In the genomic region with DNA sequence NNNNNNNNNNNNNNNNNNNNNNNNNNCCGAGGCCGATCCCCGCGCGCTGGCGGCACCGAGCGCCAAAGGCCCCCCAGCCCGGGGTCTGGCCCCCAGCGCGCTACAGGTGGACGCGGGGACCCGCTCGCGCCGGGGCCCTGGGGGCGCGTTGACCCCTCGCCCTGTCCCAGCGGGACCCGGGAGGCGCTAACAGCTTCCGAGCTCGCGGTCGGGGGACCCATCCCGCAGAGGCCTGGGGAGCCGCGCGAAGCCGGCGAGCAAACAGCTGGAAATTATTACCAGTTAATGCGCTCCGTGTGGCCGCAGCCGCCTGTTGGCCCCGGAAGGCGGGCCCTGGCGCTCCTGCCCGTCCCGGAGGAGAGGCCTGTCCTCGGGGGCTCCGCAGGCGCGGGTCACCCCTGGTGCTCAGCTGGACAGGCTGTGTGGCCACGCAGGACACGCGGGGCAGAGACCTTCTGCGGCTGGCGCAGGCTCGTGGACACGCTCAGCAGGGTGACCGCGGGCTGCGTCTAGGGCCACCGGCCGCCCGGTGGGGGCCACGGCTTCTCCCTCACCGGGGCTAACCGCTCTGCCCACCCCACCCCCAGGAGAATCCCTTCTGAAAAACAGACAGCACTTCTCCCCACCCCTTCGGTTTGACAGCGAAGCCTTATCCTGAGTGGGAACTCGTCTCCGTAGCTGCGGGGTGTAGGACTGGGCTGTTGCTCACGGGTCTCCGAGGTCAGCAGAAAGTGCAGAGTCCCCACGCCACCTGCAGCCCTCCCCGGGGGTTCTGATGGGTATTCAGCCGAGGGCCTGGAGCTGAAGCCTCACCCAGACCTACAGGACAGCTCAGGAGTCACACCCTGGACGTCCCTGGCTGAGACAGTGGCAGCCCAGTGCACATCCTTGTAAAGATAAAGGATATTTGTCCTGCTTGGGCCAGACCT, we compare ENCODE assay signal across 1 cellular context.
TF ChIP-seq lines count a peak whose summit lies in the region.

No MANE protein-coding gene starts in this region.

TF ChIP-seq in HepG2, 621 proteins besides CTCF, POLR2A, EP300 and RAD21 (continued from another document and continues in another):
- TF ChIP-seq, protein P1, sequence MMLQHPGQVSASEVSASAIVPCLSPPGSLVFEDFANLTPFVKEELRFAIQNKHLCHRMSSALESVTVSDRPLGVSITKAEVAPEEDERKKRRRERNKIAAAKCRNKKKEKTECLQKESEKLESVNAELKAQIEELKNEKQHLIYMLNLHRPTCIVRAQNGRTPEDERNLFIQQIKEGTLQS (CRISPR knock-in tag; IDR thresholded peaks at IDR 0.05): no peak
- TF ChIP-seq NPAS2 (CRISPR knock-in tag; IDR thresholded peaks at IDR 0.05; ENCODE audit: borderline replicate concordance) (no peak), JUND (CRISPR knock-in tag; IDR thresholded peaks at IDR 0.05) (no peak), U2AF1 (optimal IDR thresholded peaks at IDR 0.05; ENCODE audit: low read depth, low read length) (no peak), BCL6 (CRISPR knock-in tag; IDR thresholded peaks at IDR 0.05) (no peak), ZNF781 (CRISPR knock-in tag; IDR thresholded peaks at IDR 0.05; ENCODE audit: borderline replicate concordance, not compliant biosample characterization) (no peak), ARNT2 (CRISPR knock-in tag; IDR thresholded peaks at IDR 0.05; ENCODE audit: low read depth) (no peak), NFATC3 (CRISPR knock-in tag; IDR thresholded peaks at IDR 0.05) (no peak), ZNF205 (CRISPR knock-in tag; IDR thresholded peaks at IDR 0.05) (peak; percentile 46; the same call in 1 of the 2 replicates), AGO1 (IDR thresholded peaks at IDR 0.05; ENCODE audit: low read depth, low read length, poor library complexity, severe bottlenecking) (no peak), ZNF367 (CRISPR knock-in tag; IDR thresholded peaks at IDR 0.05; ENCODE audit: borderline replicate concordance) (no peak), PCBP2 (optimal IDR thresholded peaks at IDR 0.05; ENCODE audit: low read depth, low read length, poor library complexity, severe bottlenecking) (no peak), HOXA3 (CRISPR knock-in tag; IDR thresholded peaks at IDR 0.05) (no peak), TCF7 (IDR thresholded peaks at IDR 0.05; ENCODE audit: low read depth) (no peak), JARID2 (CRISPR knock-in tag; IDR thresholded peaks at IDR 0.05; ENCODE audit: insufficient replicate concordance) (no peak), TMF1 (CRISPR knock-in tag; IDR thresholded peaks at IDR 0.05; ENCODE audit: low read depth) (no peak), NFE2 (CRISPR knock-in tag; IDR thresholded peaks at IDR 0.05) (no peak), CBFB (CRISPR knock-in tag; IDR thresholded peaks at IDR 0.05) (no peak), ZFP1 (CRISPR knock-in tag; IDR thresholded peaks at IDR 0.05) (no peak), SIX4 (CRISPR knock-in tag; IDR thresholded peaks at IDR 0.05) (no peak), ERF (CRISPR knock-in tag; IDR thresholded peaks at IDR 0.05) (0 out of 2 replicates have a peak, but pooled peaks have one; percentile 18), AHR (CRISPR knock-in tag; IDR thresholded peaks at IDR 0.05) (no peak), JDP2 (CRISPR knock-in tag; IDR thresholded peaks at IDR 0.05; ENCODE audit: borderline replicate concordance) (no peak), YEATS4 (CRISPR knock-in tag; IDR thresholded peaks at IDR 0.05; ENCODE audit: borderline replicate concordance) (peak; percentile 39; the same call in 1 of the 2 replicates), SIN3A (IDR thresholded peaks at IDR 0.05; ENCODE audit: borderline replicate concordance, low read depth, low read length) (peak; percentile 55; the same call in 1 of the 2 replicates), ZNF335 (CRISPR knock-in tag; IDR thresholded peaks at IDR 0.05) (no peak), JUNB (CRISPR knock-in tag; IDR thresholded peaks at IDR 0.05; ENCODE audit: borderline replicate concordance) (no peak), GLI4 (CRISPR knock-in tag; IDR thresholded peaks at IDR 0.05; ENCODE audit: borderline replicate concordance) (no peak; the same call in 1 of the 2 replicates), HHEX (CRISPR knock-in tag; IDR thresholded peaks at IDR 0.05) (no peak), RARA (CRISPR knock-in tag; IDR thresholded peaks at IDR 0.05) (no peak)
- TF ChIP-seq, protein P2, sequence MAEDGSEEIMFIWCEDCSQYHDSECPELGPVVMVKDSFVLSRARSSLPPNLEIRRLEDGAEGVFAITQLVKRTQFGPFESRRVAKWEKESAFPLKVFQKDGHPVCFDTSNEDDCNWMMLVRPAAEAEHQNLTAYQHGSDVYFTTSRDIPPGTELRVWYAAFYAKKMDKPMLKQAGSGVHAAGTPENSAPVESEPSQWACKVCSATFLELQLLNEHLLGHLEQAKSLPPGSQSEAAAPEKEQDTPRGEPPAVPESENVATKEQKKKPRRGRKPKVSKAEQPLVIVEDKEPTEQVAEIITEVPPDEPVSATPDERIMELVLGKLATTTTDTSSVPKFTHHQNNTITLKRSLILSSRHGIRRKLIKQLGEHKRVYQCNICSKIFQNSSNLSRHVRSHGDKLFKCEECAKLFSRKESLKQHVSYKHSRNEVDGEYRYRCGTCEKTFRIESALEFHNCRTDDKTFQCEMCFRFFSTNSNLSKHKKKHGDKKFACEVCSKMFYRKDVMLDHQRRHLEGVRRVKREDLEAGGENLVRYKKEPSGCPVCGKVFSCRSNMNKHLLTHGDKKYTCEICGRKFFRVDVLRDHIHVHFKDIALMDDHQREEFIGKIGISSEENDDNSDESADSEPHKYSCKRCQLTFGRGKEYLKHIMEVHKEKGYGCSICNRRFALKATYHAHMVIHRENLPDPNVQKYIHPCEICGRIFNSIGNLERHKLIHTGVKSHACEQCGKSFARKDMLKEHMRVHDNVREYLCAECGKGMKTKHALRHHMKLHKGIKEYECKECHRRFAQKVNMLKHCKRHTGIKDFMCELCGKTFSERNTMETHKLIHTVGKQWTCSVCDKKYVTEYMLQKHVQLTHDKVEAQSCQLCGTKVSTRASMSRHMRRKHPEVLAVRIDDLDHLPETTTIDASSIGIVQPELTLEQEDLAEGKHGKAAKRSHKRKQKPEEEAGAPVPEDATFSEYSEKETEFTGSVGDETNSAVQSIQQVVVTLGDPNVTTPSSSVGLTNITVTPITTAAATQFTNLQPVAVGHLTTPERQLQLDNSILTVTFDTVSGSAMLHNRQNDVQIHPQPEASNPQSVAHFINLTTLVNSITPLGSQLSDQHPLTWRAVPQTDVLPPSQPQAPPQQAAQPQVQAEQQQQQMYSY (CRISPR knock-in tag; IDR thresholded peaks at IDR 0.05): no peak
- TF ChIP-seq, protein P3, sequence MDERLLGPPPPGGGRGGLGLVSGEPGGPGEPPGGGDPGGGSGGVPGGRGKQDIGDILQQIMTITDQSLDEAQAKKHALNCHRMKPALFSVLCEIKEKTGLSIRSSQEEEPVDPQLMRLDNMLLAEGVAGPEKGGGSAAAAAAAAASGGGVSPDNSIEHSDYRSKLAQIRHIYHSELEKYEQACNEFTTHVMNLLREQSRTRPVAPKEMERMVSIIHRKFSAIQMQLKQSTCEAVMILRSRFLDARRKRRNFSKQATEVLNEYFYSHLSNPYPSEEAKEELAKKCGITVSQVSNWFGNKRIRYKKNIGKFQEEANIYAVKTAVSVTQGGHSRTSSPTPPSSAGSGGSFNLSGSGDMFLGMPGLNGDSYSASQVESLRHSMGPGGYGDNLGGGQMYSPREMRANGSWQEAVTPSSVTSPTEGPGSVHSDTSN (CRISPR knock-in tag; IDR thresholded peaks at IDR 0.05): no peak
- TF ChIP-seq, protein P4, sequence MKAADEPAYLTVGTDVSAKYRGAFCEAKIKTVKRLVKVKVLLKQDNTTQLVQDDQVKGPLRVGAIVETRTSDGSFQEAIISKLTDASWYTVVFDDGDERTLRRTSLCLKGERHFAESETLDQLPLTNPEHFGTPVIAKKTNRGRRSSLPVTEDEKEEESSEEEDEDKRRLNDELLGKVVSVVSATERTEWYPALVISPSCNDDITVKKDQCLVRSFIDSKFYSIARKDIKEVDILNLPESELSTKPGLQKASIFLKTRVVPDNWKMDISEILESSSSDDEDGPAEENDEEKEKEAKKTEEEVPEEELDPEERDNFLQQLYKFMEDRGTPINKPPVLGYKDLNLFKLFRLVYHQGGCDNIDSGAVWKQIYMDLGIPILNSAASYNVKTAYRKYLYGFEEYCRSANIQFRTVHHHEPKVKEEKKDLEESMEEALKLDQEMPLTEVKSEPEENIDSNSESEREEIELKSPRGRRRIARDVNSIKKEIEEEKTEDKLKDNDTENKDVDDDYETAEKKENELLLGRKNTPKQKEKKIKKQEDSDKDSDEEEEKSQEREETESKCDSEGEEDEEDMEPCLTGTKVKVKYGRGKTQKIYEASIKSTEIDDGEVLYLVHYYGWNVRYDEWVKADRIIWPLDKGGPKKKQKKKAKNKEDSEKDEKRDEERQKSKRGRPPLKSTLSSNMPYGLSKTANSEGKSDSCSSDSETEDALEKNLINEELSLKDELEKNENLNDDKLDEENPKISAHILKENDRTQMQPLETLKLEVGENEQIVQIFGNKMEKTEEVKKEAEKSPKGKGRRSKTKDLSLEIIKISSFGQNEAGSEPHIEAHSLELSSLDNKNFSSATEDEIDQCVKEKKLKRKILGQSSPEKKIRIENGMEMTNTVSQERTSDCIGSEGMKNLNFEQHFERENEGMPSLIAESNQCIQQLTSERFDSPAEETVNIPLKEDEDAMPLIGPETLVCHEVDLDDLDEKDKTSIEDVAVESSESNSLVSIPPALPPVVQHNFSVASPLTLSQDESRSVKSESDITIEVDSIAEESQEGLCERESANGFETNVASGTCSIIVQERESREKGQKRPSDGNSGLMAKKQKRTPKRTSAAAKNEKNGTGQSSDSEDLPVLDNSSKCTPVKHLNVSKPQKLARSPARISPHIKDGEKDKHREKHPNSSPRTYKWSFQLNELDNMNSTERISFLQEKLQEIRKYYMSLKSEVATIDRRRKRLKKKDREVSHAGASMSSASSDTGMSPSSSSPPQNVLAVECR (CRISPR knock-in tag; IDR thresholded peaks at IDR 0.05; ENCODE audit: borderline replicate concordance): peak; percentile 62
- TF ChIP-seq, protein P5, sequence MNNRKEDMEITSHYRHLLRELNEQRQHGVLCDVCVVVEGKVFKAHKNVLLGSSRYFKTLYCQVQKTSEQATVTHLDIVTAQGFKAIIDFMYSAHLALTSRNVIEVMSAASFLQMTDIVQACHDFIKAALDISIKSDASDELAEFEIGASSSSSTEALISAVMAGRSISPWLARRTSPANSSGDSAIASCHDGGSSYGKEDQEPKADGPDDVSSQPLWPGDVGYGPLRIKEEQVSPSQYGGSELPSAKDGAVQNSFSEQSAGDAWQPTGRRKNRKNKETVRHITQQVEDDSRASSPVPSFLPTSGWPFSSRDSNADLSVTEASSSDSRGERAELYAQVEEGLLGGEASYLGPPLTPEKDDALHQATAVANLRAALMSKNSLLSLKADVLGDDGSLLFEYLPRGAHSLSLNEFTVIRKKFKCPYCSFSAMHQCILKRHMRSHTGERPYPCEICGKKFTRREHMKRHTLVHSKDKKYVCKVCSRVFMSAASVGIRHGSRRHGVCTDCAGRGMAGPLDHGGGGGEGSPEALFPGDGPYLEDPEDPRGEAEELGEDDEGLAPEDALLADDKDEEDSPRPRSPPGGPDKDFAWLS (CRISPR knock-in tag; IDR thresholded peaks at IDR 0.05; ENCODE audit: borderline replicate concordance): no peak
- TF ChIP-seq, protein P6, sequence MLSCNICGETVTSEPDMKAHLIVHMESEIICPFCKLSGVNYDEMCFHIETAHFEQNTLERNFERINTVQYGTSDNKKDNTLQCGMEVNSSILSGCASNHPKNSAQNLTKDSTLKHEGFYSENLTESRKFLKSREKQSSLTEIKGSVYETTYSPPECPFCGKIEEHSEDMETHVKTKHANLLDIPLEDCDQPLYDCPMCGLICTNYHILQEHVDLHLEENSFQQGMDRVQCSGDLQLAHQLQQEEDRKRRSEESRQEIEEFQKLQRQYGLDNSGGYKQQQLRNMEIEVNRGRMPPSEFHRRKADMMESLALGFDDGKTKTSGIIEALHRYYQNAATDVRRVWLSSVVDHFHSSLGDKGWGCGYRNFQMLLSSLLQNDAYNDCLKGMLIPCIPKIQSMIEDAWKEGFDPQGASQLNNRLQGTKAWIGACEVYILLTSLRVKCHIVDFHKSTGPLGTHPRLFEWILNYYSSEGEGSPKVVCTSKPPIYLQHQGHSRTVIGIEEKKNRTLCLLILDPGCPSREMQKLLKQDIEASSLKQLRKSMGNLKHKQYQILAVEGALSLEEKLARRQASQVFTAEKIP (CRISPR knock-in tag; IDR thresholded peaks at IDR 0.05; ENCODE audit: borderline replicate concordance): no peak
- TF ChIP-seq, protein P7, sequence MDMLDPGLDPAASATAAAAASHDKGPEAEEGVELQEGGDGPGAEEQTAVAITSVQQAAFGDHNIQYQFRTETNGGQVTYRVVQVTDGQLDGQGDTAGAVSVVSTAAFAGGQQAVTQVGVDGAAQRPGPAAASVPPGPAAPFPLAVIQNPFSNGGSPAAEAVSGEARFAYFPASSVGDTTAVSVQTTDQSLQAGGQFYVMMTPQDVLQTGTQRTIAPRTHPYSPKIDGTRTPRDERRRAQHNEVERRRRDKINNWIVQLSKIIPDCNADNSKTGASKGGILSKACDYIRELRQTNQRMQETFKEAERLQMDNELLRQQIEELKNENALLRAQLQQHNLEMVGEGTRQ (IDR thresholded peaks at IDR 0.05; ENCODE audit: low read depth, low read length): no peak
- TF ChIP-seq, protein P7 (CRISPR knock-in tag; IDR thresholded peaks at IDR 0.05; ENCODE audit: borderline replicate concordance): no peak
- TF ChIP-seq, protein P8, sequence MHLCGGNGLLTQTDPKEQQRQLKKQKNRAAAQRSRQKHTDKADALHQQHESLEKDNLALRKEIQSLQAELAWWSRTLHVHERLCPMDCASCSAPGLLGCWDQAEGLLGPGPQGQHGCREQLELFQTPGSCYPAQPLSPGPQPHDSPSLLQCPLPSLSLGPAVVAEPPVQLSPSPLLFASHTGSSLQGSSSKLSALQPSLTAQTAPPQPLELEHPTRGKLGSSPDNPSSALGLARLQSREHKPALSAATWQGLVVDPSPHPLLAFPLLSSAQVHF (CRISPR knock-in tag; IDR thresholded peaks at IDR 0.05): no peak
- TF ChIP-seq, protein P9, sequence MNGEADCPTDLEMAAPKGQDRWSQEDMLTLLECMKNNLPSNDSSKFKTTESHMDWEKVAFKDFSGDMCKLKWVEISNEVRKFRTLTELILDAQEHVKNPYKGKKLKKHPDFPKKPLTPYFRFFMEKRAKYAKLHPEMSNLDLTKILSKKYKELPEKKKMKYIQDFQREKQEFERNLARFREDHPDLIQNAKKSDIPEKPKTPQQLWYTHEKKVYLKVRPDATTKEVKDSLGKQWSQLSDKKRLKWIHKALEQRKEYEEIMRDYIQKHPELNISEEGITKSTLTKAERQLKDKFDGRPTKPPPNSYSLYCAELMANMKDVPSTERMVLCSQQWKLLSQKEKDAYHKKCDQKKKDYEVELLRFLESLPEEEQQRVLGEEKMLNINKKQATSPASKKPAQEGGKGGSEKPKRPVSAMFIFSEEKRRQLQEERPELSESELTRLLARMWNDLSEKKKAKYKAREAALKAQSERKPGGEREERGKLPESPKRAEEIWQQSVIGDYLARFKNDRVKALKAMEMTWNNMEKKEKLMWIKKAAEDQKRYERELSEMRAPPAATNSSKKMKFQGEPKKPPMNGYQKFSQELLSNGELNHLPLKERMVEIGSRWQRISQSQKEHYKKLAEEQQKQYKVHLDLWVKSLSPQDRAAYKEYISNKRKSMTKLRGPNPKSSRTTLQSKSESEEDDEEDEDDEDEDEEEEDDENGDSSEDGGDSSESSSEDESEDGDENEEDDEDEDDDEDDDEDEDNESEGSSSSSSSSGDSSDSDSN (CRISPR knock-in tag; IDR thresholded peaks at IDR 0.05): peak; percentile 47; the same call in 1 of the 2 replicates
